ENCODE assay signal across 24 cellular contexts in the genomic region with DNA sequence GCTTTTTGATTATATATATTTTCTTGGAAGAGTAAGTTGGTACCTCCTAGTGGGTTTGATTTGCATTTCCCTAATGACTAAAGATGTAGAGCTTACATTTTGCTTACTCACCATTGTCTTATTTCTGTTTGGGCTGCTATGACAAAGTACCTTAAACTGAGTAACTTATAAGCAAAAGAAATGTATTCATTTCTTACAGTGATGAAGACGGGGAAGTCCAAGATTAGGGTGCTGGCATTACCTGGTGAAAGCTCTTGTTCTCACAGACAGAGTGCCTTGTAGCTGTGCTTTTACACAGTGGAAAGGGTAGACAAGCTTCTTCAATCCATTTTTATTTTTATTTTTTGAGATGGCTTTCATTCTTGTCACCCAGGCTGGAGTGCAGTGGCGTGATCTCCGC.
DNase-seq lines count a peak whose midpoint lies in the region; ATAC-seq, FAIRE-seq and TF ChIP-seq lines count a peak whose summit lies in the region.
"Had no signal": no experiment of that assay in that cellular context is flagged by ENCODE, and none has a peak within 500 bp of the region (broad histone marks: within the 10 kb centered on the region; RNA-seq: fewer than 3 reads in every experiment).

No MANE protein-coding gene starts in this region.

- FAIRE-seq in GM12878 (lab: Jason Lieb, UNC): no peak
- FAIRE-seq: A204.1, D721Med, GM12892, H1 had no signal

- H3K9me3 Mint-ChIP-seq in stimulated activated naive CD8-positive, alpha-beta T cell treated with anti-CD3 and anti-CD28 coated beads, Interleukin-15, amount 100 ng/mL, for 72 hours: no peaks in the 10 kb centered on the region
- no peaks in the 10 kb centered on the region for H3K9me3 Mint-ChIP-seq in GM23338
- peaks cover 3% of the 10 kb centered on the region for H3K9me3 Mint-ChIP-seq in stimulated activated effector memory CD8-positive, alpha-beta T cell treated with anti-CD3 and anti-CD28 coated beads, Interleukin-12 subunit alpha, Interleukin-12 subunit beta, amount 100 ng/mL, for 72 hours
- H3K9me3 Mint-ChIP-seq in CD4-positive, alpha-beta T cell: no peaks in the 10 kb centered on the region
- H3K9me3 Mint-ChIP-seq: CD8-positive, alpha-beta memory T cell had no signal

- no peak overlapping the region for H3K27ac Mint-ChIP-seq in stimulated activated naive CD8-positive, alpha-beta T cell treated with anti-CD3 and anti-CD28 coated beads, Interleukin-15, amount 100 ng/mL, for 72 hours
- H3K27ac Mint-ChIP-seq in GM23338: no peak overlapping the region
- no peak overlapping the region for H3K27ac Mint-ChIP-seq in stimulated activated effector memory CD8-positive, alpha-beta T cell treated with anti-CD3 and anti-CD28 coated beads, Interleukin-12 subunit alpha, Interleukin-12 subunit beta, amount 100 ng/mL, for 72 hours
- no peak overlapping the region for H3K27ac Mint-ChIP-seq in CD4-positive, alpha-beta T cell
- H3K27ac Mint-ChIP-seq: B cell; CD4-positive, CD25-positive, alpha-beta regulatory T cell; CD8-positive, alpha-beta memory T cell had no signal

- H3K4me1 ChIP-seq in GM23338 (ENCODE audit: insufficient read depth): no peaks in the 10 kb centered on the region
- no peaks in the 10 kb centered on the region for H3K4me1 ChIP-seq in GM12878 (ENCODE audit: control insufficient read depth, insufficient read depth, low read length)
- H3K4me1 ChIP-seq: BLaER1 had no signal

- H3K4me2 ChIP-seq in GM23338: no peak overlapping the region
- no peak overlapping the region for H3K4me2 ChIP-seq in GM12878 (ENCODE audit: control insufficient read depth, insufficient read depth)
- H3K4me2 ChIP-seq: BLaER1 had no signal

- no peak overlapping the region for H3K9ac ChIP-seq in GM12878 (ENCODE audit: control insufficient read depth, insufficient read depth, low read length)
- H3K9ac ChIP-seq: BLaER1 had no signal

- no peak for TF ChIP-seq POLR2A in GM12878 (IDR thresholded peaks at IDR 0.05; ENCODE audit: low read depth, low read length)

- H3K9me2 ChIP-seq in GM23338 (ENCODE audit: insufficient read depth): no peaks in the 10 kb centered on the region; the same call in 1 of the 2 replicates

- peaks cover 3% of the 10 kb centered on the region; the same call in 1 of the 3 replicates for H3K36me3 Mint-ChIP-seq in GM23338 (ENCODE audit: low read depth)
- H3K36me3 Mint-ChIP-seq in stimulated activated effector memory CD8-positive, alpha-beta T cell treated with anti-CD3 and anti-CD28 coated beads, Interleukin-12 subunit alpha, Interleukin-12 subunit beta, amount 100 ng/mL, for 72 hours: no peaks in the 10 kb centered on the region
- no peaks in the 10 kb centered on the region for H3K36me3 Mint-ChIP-seq in CD4-positive, alpha-beta T cell (ENCODE audit: low read depth)
- H3K36me3 Mint-ChIP-seq: CD4-positive, CD25-positive, alpha-beta regulatory T cell; CD8-positive, alpha-beta memory T cell had no signal

- CTCF ChIA-PET in GM12878 (lab: Yijun Ruan, JAX): interaction anchor here (0.6 to 1.1 kb wide), 3 partner anchors 19 to 415 kb away, joined by 4 read pairs; no protein-coding TSS in a partner anchor
- CTCF ChIA-PET in CD4-positive, alpha-beta T cell (lab: Charles Lee): no interaction called here

- BruUV-seq in GM12878 (replicated peaks; lab: Mats Ljungman, UMichigan): no TSS peak

- WGBS in GM12878 (ENCODE audit: insufficient coverage, insufficient replicate concordance, low lambda C conversion rate, missing lambda C conversion rate): 80% methylated on average over 3 of the region's 3 CpGs

- POLR2A ChIA-PET in GM12878 (lab: Charles Lee): no interaction called here
- POLR2A ChIA-PET in CD4-positive, alpha-beta T cell (lab: Charles Lee): no interaction called here

- H3K4me3 Mint-ChIP-seq in stimulated activated naive CD8-positive, alpha-beta T cell treated with anti-CD3 and anti-CD28 coated beads, Interleukin-15, amount 100 ng/mL, for 72 hours: no peak overlapping the region
- H3K4me3 Mint-ChIP-seq in GM23338: no peak overlapping the region
- H3K4me3 Mint-ChIP-seq in stimulated activated effector memory CD8-positive, alpha-beta T cell treated with anti-CD3 and anti-CD28 coated beads, Interleukin-12 subunit alpha, Interleukin-12 subunit beta, amount 100 ng/mL, for 72 hours: no peak overlapping the region
- H3K4me3 Mint-ChIP-seq in CD4-positive, alpha-beta T cell: no peak overlapping the region
- H3K4me3 Mint-ChIP-seq: B cell; CD4-positive, CD25-positive, alpha-beta regulatory T cell; CD8-positive, alpha-beta memory T cell had no signal

- intact Hi-C loops in GM12878 (cut with micrococcal nuclease; ENCODE audit: unreplicated experiment): no loop called here
- intact Hi-C loops in CD4-positive, alpha-beta T cell (cut with DNase I, micrococcal nuclease): loop anchor here in 1 of 2 experiments (5.0 kb wide), 1 partner anchor 284 kb away; no protein-coding TSS in a partner anchor

- no peak for TF ChIP-seq EP300 in GM12878 (IDR thresholded peaks at IDR 0.05; ENCODE audit: borderline replicate concordance in 1 of 2, control insufficient read depth in 1 of 2, low read depth in 2 of 2, low read length in 2 of 2)

- RAD21 ChIA-PET in GM12878 (lab: Charles Lee; ENCODE audit: unreplicated experiment): interaction anchor here (0.6 to 1.1 kb wide), 2 partner anchors 210 to 1607 kb away, joined by 3 to 4 read pairs; no protein-coding TSS in a partner anchor

- H3F3A ChIP-seq in GM23338 (replicated peaks; ENCODE audit: low read depth): no peaks in the 10 kb centered on the region

- DNase-seq in stimulated activated naive CD8-positive, alpha-beta T cell treated with anti-CD3 and anti-CD28 coated beads, Interleukin-15, amount 100 ng/mL, for 72 hours: no peak
- DNase-seq in stimulated activated naive CD8-positive, alpha-beta T cell treated with anti-CD3 and anti-CD28 coated beads, Interleukin-15, Interleukin-2, amounts not matched to agents 100 U/mL and 50 U/mL, for 24 hours: no peak
- DNase-seq in GM23338 (ENCODE audit: low spot score): no peak
- DNase-seq in GM12878 (ENCODE audit: low read depth, low spot score): no peak
- DNase-seq in stimulated activated effector memory CD8-positive, alpha-beta T cell treated with anti-CD3 and anti-CD28 coated beads, Interleukin-12 subunit alpha, Interleukin-12 subunit beta, amount 100 ng/mL, for 72 hours (ENCODE audit: low spot score in 2 of 2): no peak
- no peak for DNase-seq in mesenteric fat pad (ENCODE audit: low spot score)
- no peak for DNase-seq in CD4-positive, alpha-beta T cell
- DNase-seq: CD4-positive, CD25-positive, alpha-beta regulatory T cell; CD8-positive, alpha-beta memory T cell; DMS 273 treated with DMSO at 0.1 percent for 48 hours; DMS79; EL; GF-D8; H7; HCEC 1CT had no signal

- H3K27me3 Mint-ChIP-seq in stimulated activated naive CD8-positive, alpha-beta T cell treated with anti-CD3 and anti-CD28 coated beads, Interleukin-15, amount 100 ng/mL, for 72 hours: no peaks in the 10 kb centered on the region
- peaks cover 2% of the 10 kb centered on the region for H3K27me3 Mint-ChIP-seq in GM23338 (ENCODE audit: insufficient read depth, low read depth, poor library complexity)
- no peaks in the 10 kb centered on the region for H3K27me3 Mint-ChIP-seq in CD4-positive, alpha-beta T cell
- H3K27me3 Mint-ChIP-seq: B cell; CD4-positive, CD25-positive, alpha-beta regulatory T cell had no signal

- SMC1A ChIA-PET in GM12878 (lab: Charles Lee; ENCODE audit: uncharacterized antibody, unreplicated experiment): interaction anchor here (0.6 to 1.2 kb wide), 2 partner anchors 83 to 610 kb away, joined by 3 to 4 read pairs; no protein-coding TSS in a partner anchor

- TF ChIP-seq CTCF in GM23338 (conservative IDR thresholded peaks at IDR 0.05; ENCODE audit: low read depth in 2 of 2) (no peak), GM12878 (IDR thresholded peaks at IDR 0.05 in 2 of 3, conservative IDR thresholded peaks at IDR 0.05 in 1 of 3; ENCODE audit: control insufficient read depth in 2 of 3, extremely low read depth in 1 of 3, insufficient read depth in 1 of 3, low read depth in 3 of 3, low read length in 3 of 3) (no peak)
- no peak for TF ChIP-seq CTCF in CD4-positive, alpha-beta T cell (IDR thresholded peaks at IDR 0.05)

- no peaks in the 10 kb centered on the region for H3K36me3 ChIP-seq in GM23338 (ENCODE audit: insufficient read depth)
- H3K36me3 ChIP-seq in GM12878 (ENCODE audit: control insufficient read depth in 2 of 2, insufficient read depth in 2 of 2, low read length in 1 of 2): no peaks in the 10 kb centered on the region
- H3K36me3 ChIP-seq: BLaER1 had no signal

- H2AFZ ChIP-seq in GM23338 (0 out of 2 replicates have a peak overlapping the region, but pooled peaks have one; percentile 64), GM12878 (ENCODE audit: control insufficient read depth, low read depth, low read length) (no peak overlapping the region)

- no peaks in the 10 kb centered on the region for H3K9me3 ChIP-seq in GM12878 (replicated peaks; ENCODE audit: control insufficient read depth, insufficient read depth, low read length)
- no peaks in the 10 kb centered on the region for H3K9me3 ChIP-seq in CD4-positive, alpha-beta T cell (ENCODE audit: control insufficient read depth, low read length)
- H3K9me3 ChIP-seq: BLaER1 had no signal

- H3K4me3 ChIP-seq in GM23338 (no peak overlapping the region), GM12878 (no peak overlapping the region)
- H3K4me3 ChIP-seq: BLaER1 had no signal

- no peak overlapping the region for H3K27ac ChIP-seq in GM23338 (ENCODE audit: low read depth)
- no peak overlapping the region for H3K27ac ChIP-seq in GM12878 (ENCODE audit: control insufficient read depth, insufficient read depth)
- no peak overlapping the region for H3K27ac ChIP-seq in CD4-positive, alpha-beta T cell (ENCODE audit: low read depth, low read length)
- H3K27ac ChIP-seq: 22Rv1, BLaER1, C4-2B had no signal

- TF ChIP-seq RAD21 in GM12878 (IDR thresholded peaks at IDR 0.05; ENCODE audit: insufficient read depth, low read depth, low read length): no peak

- H3K27me3 ChIP-seq in GM23338 (ENCODE audit: insufficient read depth) (no peaks in the 10 kb centered on the region), GM12878 (replicated peaks in 1 of 2; ENCODE audit: control insufficient read depth in 2 of 2, insufficient read depth in 2 of 2, low read length in 1 of 2) (no peaks in the 10 kb centered on the region)
- no peaks in the 10 kb centered on the region for H3K27me3 ChIP-seq in CD4-positive, alpha-beta T cell (ENCODE audit: control insufficient read depth, insufficient read depth, low read length)
- H3K27me3 ChIP-seq: BLaER1 had no signal

- H4K20me1 ChIP-seq in GM23338 (replicated peaks; ENCODE audit: insufficient read depth) (no peaks in the 10 kb centered on the region), GM12878 (ENCODE audit: control insufficient read depth, insufficient read depth) (no peaks in the 10 kb centered on the region)
- H4K20me1 ChIP-seq: BLaER1 had no signal

- H3K4me1 Mint-ChIP-seq in stimulated activated naive CD8-positive, alpha-beta T cell treated with anti-CD3 and anti-CD28 coated beads, Interleukin-15, amount 100 ng/mL, for 72 hours: no peaks in the 10 kb centered on the region
- H3K4me1 Mint-ChIP-seq in GM23338: no peaks in the 10 kb centered on the region
- no peaks in the 10 kb centered on the region for H3K4me1 Mint-ChIP-seq in stimulated activated effector memory CD8-positive, alpha-beta T cell treated with anti-CD3 and anti-CD28 coated beads, Interleukin-12 subunit alpha, Interleukin-12 subunit beta, amount 100 ng/mL, for 72 hours
- H3K4me1 Mint-ChIP-seq in CD4-positive, alpha-beta T cell (ENCODE audit: low read depth): no peaks in the 10 kb centered on the region
- H3K4me1 Mint-ChIP-seq: B cell; CD4-positive, CD25-positive, alpha-beta regulatory T cell; CD8-positive, alpha-beta memory T cell had no signal

- ATAC-seq in stimulated activated naive CD8-positive, alpha-beta T cell treated with anti-CD3 and anti-CD28 coated beads, Interleukin-15, amount 100 ng/mL, for 72 hours: peak; percentile 37
- ATAC-seq in stimulated activated naive CD8-positive, alpha-beta T cell treated with anti-CD3 and anti-CD28 coated beads, Interleukin-15, Interleukin-2, amounts not matched to agents 100 U/mL and 50 U/mL, for 24 hours: no peak
- no peak for ATAC-seq in GM23338
- peak; percentile 74 for ATAC-seq in GM12878
- peak; percentile 43 for ATAC-seq in stimulated activated effector memory CD8-positive, alpha-beta T cell treated with anti-CD3 and anti-CD28 coated beads, Interleukin-12 subunit alpha, Interleukin-12 subunit beta, amount 100 ng/mL, for 72 hours
- ATAC-seq in GM21515 (IDR thresholded peaks at IDR 0.05; ENCODE audit: unreplicated experiment): no peak
- ATAC-seq in CD4-positive, alpha-beta T cell (ENCODE audit: poor library complexity): no peak

- no peaks in the 10 kb centered on the region for H3K79me2 ChIP-seq in GM23338 (replicated peaks; ENCODE audit: insufficient read depth)
- no peaks in the 10 kb centered on the region for H3K79me2 ChIP-seq in GM12878 (ENCODE audit: control insufficient read depth, insufficient read depth, low read length)

- in situ Hi-C loops in GM12878 (cut with MboI): no loop called here

Comparison
In these comparisons a context has a peak if more than half of its experiments do, and no peak if none do; other contexts are left out.
1. ATAC-seq: peak in stimulated activated naive CD8-positive, alpha-beta T cell treated with anti-CD3 and anti-CD28 coated beads, Interleukin-15, amount 100 ng/mL, for 72 hours (single experiment), GM12878 (single experiment) and stimulated activated effector memory CD8-positive, alpha-beta T cell treated with anti-CD3 and anti-CD28 coated beads, Interleukin-12 subunit alpha, Interleukin-12 subunit beta, amount 100 ng/mL, for 72 hours (single experiment); none in stimulated activated naive CD8-positive, alpha-beta T cell treated with anti-CD3 and anti-CD28 coated beads, Interleukin-15, Interleukin-2, amounts not matched to agents 100 U/mL and 50 U/mL, for 24 hours (single experiment), GM23338 (single experiment), GM21515 (single experiment) and CD4-positive, alpha-beta T cell (single experiment).